8 cellular contexts compared by ENCODE assay signal in genomic region chr6:106114492-106114891, GRCh38. TPM values are rescaled to one million over a fixed set of nuclear protein-coding genes. Genes with fewer than 3 reads are reported as not detected.
DNase-seq lines count a peak whose midpoint lies in the region; ATAC-seq, FAIRE-seq and TF ChIP-seq lines count a peak whose summit lies in the region.

No MANE protein-coding gene starts in this region.

- 76 to 81% methylated on average over 3 to 9 of the region's 9 CpGs for WGBS in transverse colon (ENCODE audit: low coverage in 1 of 2), 2 donors

- no peaks in the 10 kb centered on the region for H3K9me3 Mint-ChIP-seq in activated naive CD8-positive, alpha-beta T cell treated with anti-CD3 and anti-CD28 coated beads for 36 hours

- TF ChIP-seq POLR2A in GM12891 (IDR thresholded peaks at IDR 0.05; ENCODE audit: low read depth, low read length) (no peak), transverse colon (IDR thresholded peaks at IDR 0.05) (no peak)

- H3K36me3 ChIP-seq in transverse colon: no peaks in the 10 kb centered on the region

- no peak for TF ChIP-seq EP300 in transverse colon (IDR thresholded peaks at IDR 0.05; ENCODE audit: low read depth)

- peaks cover 26% of the 10 kb centered on the region for H3K27me3 Mint-ChIP-seq in activated naive CD8-positive, alpha-beta T cell treated with anti-CD3 and anti-CD28 coated beads for 36 hours

- H3K36me3 Mint-ChIP-seq in activated naive CD8-positive, alpha-beta T cell treated with anti-CD3 and anti-CD28 coated beads for 36 hours: peaks cover 3% of the 10 kb centered on the region

- DNase-seq in GM12891 (ENCODE audit: insufficient read length, low spot score) (no peak), AG08395 (ENCODE audit: low spot score) (no peak), NCI-H82 (lab: John Stamatoyannopoulos, UW) (no peak), transverse colon (no peak), NCI-H2029 treated with DMSO at 0.1 percent for 48 hours (lab: John Stamatoyannopoulos, UW) (no peak)
- DNase-seq in activated naive CD8-positive, alpha-beta T cell treated with anti-CD3 and anti-CD28 coated beads for 36 hours: peak; percentile 68

- H3K27me3 ChIP-seq in transverse colon: no peaks in the 10 kb centered on the region

- peak overlapping the region; percentile 40 for H3K4me3 Mint-ChIP-seq in activated naive CD8-positive, alpha-beta T cell treated with anti-CD3 and anti-CD28 coated beads for 36 hours

- H3K4me1 ChIP-seq in transverse colon: peaks cover 0 to 34% (median 10%) of the 10 kb centered on the region in 4 donors

- peaks cover 71% of the 10 kb centered on the region for H3K4me1 Mint-ChIP-seq in activated naive CD8-positive, alpha-beta T cell treated with anti-CD3 and anti-CD28 coated beads for 36 hours

- intact Hi-C loops in transverse colon (cut with DNase I; ENCODE audit: low total_unique reads): no loop called here

- H3K4me3 ChIP-seq in transverse colon: no peak overlapping the region

- FAIRE-seq in GM12891 (lab: Jason Lieb, UNC): peak; percentile 81

- H3K27ac Mint-ChIP-seq in activated naive CD8-positive, alpha-beta T cell treated with anti-CD3 and anti-CD28 coated beads for 36 hours: peak overlapping the region; percentile 84

- no peaks in the 10 kb centered on the region for H3K9me3 ChIP-seq in transverse colon

- in situ Hi-C loops in transverse colon (cut with MboI; ENCODE audit: low pct_ligation_motif_present in 1 of 4, low pct_unique_long_range_greater_than_20kb in 1 of 4, low sequenced_read_pairs in 3 of 4): no loop called here

- no peak for TF ChIP-seq CTCF in transverse colon (IDR thresholded peaks at IDR 0.05)

- ATAC-seq in GM21423 (IDR thresholded peaks at IDR 0.05; ENCODE audit: unreplicated experiment) (peak; percentile 70), HG03520 (IDR thresholded peaks at IDR 0.05; ENCODE audit: unreplicated experiment) (peak; percentile 75)

- no peak overlapping the region for H3K27ac ChIP-seq in transverse colon

TF ChIP-seq in GM12891, 5 proteins besides CTCF, POLR2A, EP300 and RAD21:
- TF ChIP-seq POLR2AphosphoS5 (IDR thresholded peaks at IDR 0.05; ENCODE audit: low read depth, low read length): no peak
- TF ChIP-seq POU2F2 (IDR thresholded peaks at IDR 0.05; ENCODE audit: low read depth, low read length): 0 out of 2 replicates have a peak, but pooled peaks have one; percentile 27
TF ChIP-seq in GM12891: peak in this region for 1.

RNA-seq across cellular contexts. Expression of gene PRDM1, which starts 28.4 kb away (rescaled TPM):
- polyA plus RNA-seq in GM12891 (2012; ENCODE audit: low read depth, missing spikeins): 2.4 TPM
- total RNA-seq in activated naive CD8-positive, alpha-beta T cell treated with anti-CD3 and anti-CD28 coated beads for 36 hours: 10 to 100 TPM; 13.1 to 13.4 TPM
- 10 to 100 TPM in 3 of 4 donors, 1 to 10 TPM in 1; 2.4 to 32.4 (median 18.6) TPM for total RNA-seq in transverse colon
